13 cellular contexts compared by ENCODE assay signal in the genomic region with DNA sequence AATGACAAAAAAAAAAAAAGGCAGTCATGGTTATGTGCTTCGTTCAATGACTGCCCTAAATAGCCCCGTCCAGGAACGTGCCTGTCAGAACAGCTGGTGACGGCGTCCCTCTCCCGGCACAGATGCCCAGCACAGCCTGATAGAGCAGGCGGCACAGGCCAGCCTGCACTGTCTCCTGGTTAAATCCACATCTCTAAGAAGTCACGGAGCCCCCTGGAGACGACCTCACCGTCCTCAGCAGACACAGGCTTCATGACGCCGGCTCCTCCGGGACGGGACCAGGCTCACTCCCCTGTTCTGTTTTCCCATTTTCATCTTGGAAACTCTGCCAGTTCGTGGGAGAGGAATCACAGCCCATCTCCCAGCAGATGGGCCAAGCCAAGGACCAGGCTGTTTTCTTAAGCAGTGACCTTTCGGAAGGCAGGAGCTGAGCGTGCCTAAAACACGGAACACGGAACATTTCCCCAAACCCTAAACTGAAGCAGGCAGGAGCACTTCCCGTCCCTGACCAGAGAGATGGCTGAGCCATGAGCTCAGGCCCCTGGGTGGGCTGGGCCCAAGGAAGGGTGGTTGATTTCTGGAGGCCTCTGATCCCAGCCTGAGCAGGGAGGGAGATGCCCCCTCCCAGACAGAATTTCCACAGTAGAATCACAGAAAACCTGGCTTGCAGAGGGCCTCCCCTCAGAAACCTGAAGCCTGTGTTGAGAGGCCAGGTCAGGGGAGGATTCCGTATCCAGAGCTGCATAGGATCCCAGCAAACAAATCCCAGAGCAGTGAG. TPM values are rescaled to one million over a fixed set of nuclear protein-coding genes. Genes with fewer than 3 reads are reported as not detected.
DNase-seq lines count a peak whose midpoint lies in the region; ATAC-seq and TF ChIP-seq lines count a peak whose summit lies in the region.
"Had no signal": no experiment of that assay in that cellular context is flagged by ENCODE, and none has a peak within 500 bp of the region (broad histone marks: within the 10 kb centered on the region; RNA-seq: fewer than 3 reads in every experiment).

No MANE protein-coding gene starts in this region.

- no peak overlapping the region for H3K4me3 ChIP-seq in right atrium auricular region
- no peak overlapping the region for H3K4me3 ChIP-seq in upper lobe of right lung

- no peaks in the 10 kb centered on the region for H3K27me3 ChIP-seq in right atrium auricular region
- H3K27me3 ChIP-seq in upper lobe of right lung = no peaks in the 10 kb centered on the region

- peaks cover 4% of the 10 kb centered on the region for H3K27me3 Mint-ChIP-seq in brain
- H3K27me3 Mint-ChIP-seq in osteocyte (ENCODE audit: unreplicated experiment) = peaks cover 13% of the 10 kb centered on the region
- H3K27me3 Mint-ChIP-seq: activated CD4-positive, alpha-beta memory T cell treated with anti-CD3 and anti-CD28 coated beads for 36 hours; activated naive CD8-positive, alpha-beta T cell treated with anti-CD3 and anti-CD28 coated beads, Interleukin-2, amount 50 U/mL, for 24 hours had no signal

- H3K36me3 Mint-ChIP-seq in brain (no peaks in the 10 kb centered on the region), osteocyte (ENCODE audit: unreplicated experiment) (no peaks in the 10 kb centered on the region)
- H3K36me3 Mint-ChIP-seq: activated CD4-positive, alpha-beta memory T cell treated with anti-CD3 and anti-CD28 coated beads for 36 hours; naive thymus-derived CD4-positive, alpha-beta T cell had no signal

- no peak for TF ChIP-seq CTCF in brain (conservative IDR thresholded peaks at IDR 0.05)
- no peak for TF ChIP-seq CTCF in right atrium auricular region (IDR thresholded peaks at IDR 0.05)
- TF ChIP-seq CTCF in osteocyte (IDR thresholded peaks at IDR 0.05) = no peak
- no peak for TF ChIP-seq CTCF in upper lobe of right lung (IDR thresholded peaks at IDR 0.05)

- H3K27ac ChIP-seq in right atrium auricular region (peak overlapping the region; percentile 91 to 92), upper lobe of right lung (peak overlapping the region; percentile 56)

- H3K27ac Mint-ChIP-seq in brain = peak overlapping the region in 4 of 5 experiments; percentile 57 to 93 (median 78)
- peak overlapping the region; percentile 54 for H3K27ac Mint-ChIP-seq in osteocyte (ENCODE audit: unreplicated experiment)
- H3K27ac Mint-ChIP-seq: activated CD4-positive, alpha-beta memory T cell treated with anti-CD3 and anti-CD28 coated beads for 36 hours; activated naive CD8-positive, alpha-beta T cell treated with anti-CD3 and anti-CD28 coated beads, Interleukin-2, amount 50 U/mL, for 24 hours; naive thymus-derived CD4-positive, alpha-beta T cell had no signal

- H3K4me3 Mint-ChIP-seq in brain (peak overlapping the region in 3 of 5 experiments; percentile 17 to 71 (median 56)), osteocyte (ENCODE audit: unreplicated experiment) (no peak overlapping the region)
- H3K4me3 Mint-ChIP-seq: activated CD4-positive, alpha-beta memory T cell treated with anti-CD3 and anti-CD28 coated beads for 36 hours; activated naive CD8-positive, alpha-beta T cell treated with anti-CD3 and anti-CD28 coated beads, Interleukin-2, amount 50 U/mL, for 24 hours; naive thymus-derived CD4-positive, alpha-beta T cell had no signal

- no peaks in the 10 kb centered on the region for H3K9me3 ChIP-seq in right atrium auricular region
- H3K9me3 ChIP-seq in upper lobe of right lung = no peaks in the 10 kb centered on the region

- ATAC-seq in upper lobe of right lung = no peak
- ATAC-seq in GM21576 (IDR thresholded peaks at IDR 0.05; ENCODE audit: unreplicated experiment) = no peak
- ATAC-seq in HG03571 (IDR thresholded peaks at IDR 0.05; ENCODE audit: unreplicated experiment) = no peak
- ATAC-seq in HG02970 (IDR thresholded peaks at IDR 0.05; ENCODE audit: low FRiP score, unreplicated experiment) = no peak
- ATAC-seq: activated naive CD8-positive, alpha-beta T cell treated with anti-CD3 and anti-CD28 coated beads, Interleukin-2, amount 50 U/mL, for 24 hours; naive thymus-derived CD4-positive, alpha-beta T cell; SK-N-SH treated with all-trans-retinoic acid at 6 μM for 48 hours had no signal

- intact Hi-C loops in upper lobe of right lung (cut with DNase I) = no loop called here

- H3K4me1 Mint-ChIP-seq in brain = peaks cover 54% of the 10 kb centered on the region
- peaks cover 23% of the 10 kb centered on the region for H3K4me1 Mint-ChIP-seq in osteocyte (ENCODE audit: unreplicated experiment)
- H3K4me1 Mint-ChIP-seq: activated naive CD8-positive, alpha-beta T cell treated with anti-CD3 and anti-CD28 coated beads, Interleukin-2, amount 50 U/mL, for 24 hours; naive thymus-derived CD4-positive, alpha-beta T cell had no signal

- DNase-seq in right atrium auricular region (ENCODE audit: low spot score) (no peak), osteocyte (ENCODE audit: extremely low spot score, unreplicated experiment) (no peak), upper lobe of right lung (no peak), NCI-H345 treated with DMSO at 0.1 percent for 48 hours (lab: John Stamatoyannopoulos, UW; ENCODE audit: unreplicated experiment) (no peak)
- DNase-seq: activated CD4-positive, alpha-beta memory T cell treated with anti-CD3 and anti-CD28 coated beads for 36 hours; activated naive CD8-positive, alpha-beta T cell treated with anti-CD3 and anti-CD28 coated beads, Interleukin-2, amount 50 U/mL, for 24 hours; naive thymus-derived CD4-positive, alpha-beta T cell; NCI-H526 had no signal

- H3K36me3 ChIP-seq in right atrium auricular region (no peaks in the 10 kb centered on the region), upper lobe of right lung (no peaks in the 10 kb centered on the region)

- H3K4me1 ChIP-seq in right atrium auricular region (peaks cover 0 to 76% of the 10 kb centered on the region in 2 donors), upper lobe of right lung (no peaks in the 10 kb centered on the region)

- H3K9me3 Mint-ChIP-seq in brain (peaks cover 0 to 2% (median 0%) of the 10 kb centered on the region in 5 experiments), osteocyte (ENCODE audit: unreplicated experiment) (no peaks in the 10 kb centered on the region)
- H3K9me3 Mint-ChIP-seq: activated CD4-positive, alpha-beta memory T cell treated with anti-CD3 and anti-CD28 coated beads for 36 hours; activated naive CD8-positive, alpha-beta T cell treated with anti-CD3 and anti-CD28 coated beads, Interleukin-2, amount 50 U/mL, for 24 hours; naive thymus-derived CD4-positive, alpha-beta T cell had no signal

RNA-seq across cellular contexts. Expression of gene ADCY5, which starts 35.9 kb away (rescaled TPM):
- polyA plus RNA-seq in brain (ENCODE audit: insufficient read depth, low read depth, low replicate concordance) = 14.5 TPM
- total RNA-seq in right atrium auricular region (100 to 1,000 TPM; 105 to 163 TPM), osteocyte (10.6 and 15.3 TPM in 2 replicates), upper lobe of right lung (4.0 TPM)
- total RNA-seq: activated CD4-positive, alpha-beta memory T cell treated with anti-CD3 and anti-CD28 coated beads for 36 hours; naive thymus-derived CD4-positive, alpha-beta T cell had no signal
